ENCODE assay signal across 15 cellular contexts in genomic region chr18:6004119-6004518, GRCh38.
A peak's percentile ranks its signal among the peaks of the same experiment; 100 is the strongest.
DNase-seq lines count a peak whose midpoint lies in the region; ATAC-seq and TF ChIP-seq lines count a peak whose summit lies in the region.
"Had no signal": no experiment of that assay in that cellular context is flagged by ENCODE, and none has a peak within 500 bp of the region (broad histone marks: within the 10 kb centered on the region; RNA-seq: fewer than 3 reads in every experiment).

No MANE protein-coding gene starts in this region.

- H3K36me3 Mint-ChIP-seq in activated CD8-positive, alpha-beta T cell treated with anti-CD3 and anti-CD28 coated beads for 36 hours (ENCODE audit: low read depth) = no peaks in the 10 kb centered on the region
- H3K36me3 Mint-ChIP-seq in activated CD8-positive, alpha-beta T cell treated with anti-CD3 and anti-CD28 coated beads, Interleukin-2, amount 10 ng/mL, durations not matched to agents 7 days and 5 days (ENCODE audit: low read depth) = no peaks in the 10 kb centered on the region
- no peaks in the 10 kb centered on the region for H3K36me3 Mint-ChIP-seq in stimulated activated effector memory CD8-positive, alpha-beta T cell treated with anti-CD3 and anti-CD28 coated beads, Interleukin-12 subunit alpha, Interleukin-12 subunit beta, amount 100 ng/mL, for 72 hours

- POLR2A ChIA-PET in activated CD8-positive, alpha-beta T cell treated with anti-CD3 and anti-CD28 coated beads for 36 hours (lab: Charles Lee) = no interaction called here
- POLR2A ChIA-PET in activated CD8-positive, alpha-beta T cell treated with anti-CD3 and anti-CD28 coated beads, Interleukin-2, amount 10 ng/mL, durations not matched to agents 7 days and 5 days (lab: Charles Lee) = no interaction called here

- H3K9me3 Mint-ChIP-seq in activated CD8-positive, alpha-beta T cell treated with anti-CD3 and anti-CD28 coated beads for 36 hours = peaks cover 9% of the 10 kb centered on the region
- no peaks in the 10 kb centered on the region for H3K9me3 Mint-ChIP-seq in activated CD8-positive, alpha-beta T cell treated with anti-CD3 and anti-CD28 coated beads, Interleukin-2, amount 10 ng/mL, durations not matched to agents 7 days and 5 days (ENCODE audit: insufficient read depth)
- H3K9me3 Mint-ChIP-seq in stimulated activated effector memory CD8-positive, alpha-beta T cell treated with anti-CD3 and anti-CD28 coated beads, Interleukin-12 subunit alpha, Interleukin-12 subunit beta, amount 100 ng/mL, for 72 hours = peaks cover 12% of the 10 kb centered on the region

- no peak overlapping the region for H3K27ac Mint-ChIP-seq in activated CD8-positive, alpha-beta T cell treated with anti-CD3 and anti-CD28 coated beads for 36 hours
- H3K27ac Mint-ChIP-seq in activated CD8-positive, alpha-beta T cell treated with anti-CD3 and anti-CD28 coated beads, Interleukin-2, amount 10 ng/mL, durations not matched to agents 7 days and 5 days = no peak overlapping the region
- H3K27ac Mint-ChIP-seq in stimulated activated effector memory CD8-positive, alpha-beta T cell treated with anti-CD3 and anti-CD28 coated beads, Interleukin-12 subunit alpha, Interleukin-12 subunit beta, amount 100 ng/mL, for 72 hours = no peak overlapping the region

- no peak overlapping the region for H3K4me3 Mint-ChIP-seq in activated CD8-positive, alpha-beta T cell treated with anti-CD3 and anti-CD28 coated beads for 36 hours
- no peak overlapping the region for H3K4me3 Mint-ChIP-seq in activated CD8-positive, alpha-beta T cell treated with anti-CD3 and anti-CD28 coated beads, Interleukin-2, amount 10 ng/mL, durations not matched to agents 7 days and 5 days
- H3K4me3 Mint-ChIP-seq in stimulated activated effector memory CD8-positive, alpha-beta T cell treated with anti-CD3 and anti-CD28 coated beads, Interleukin-12 subunit alpha, Interleukin-12 subunit beta, amount 100 ng/mL, for 72 hours = no peak overlapping the region

- no peak for DNase-seq in activated CD8-positive, alpha-beta T cell treated with anti-CD3 and anti-CD28 coated beads for 36 hours
- no peak for DNase-seq in activated CD8-positive, alpha-beta T cell treated with anti-CD3 and anti-CD28 coated beads, Interleukin-2, amount 10 ng/mL, durations not matched to agents 7 days and 5 days
- no peak for DNase-seq in stimulated activated effector memory CD8-positive, alpha-beta T cell treated with anti-CD3 and anti-CD28 coated beads, Interleukin-12 subunit alpha, Interleukin-12 subunit beta, amount 100 ng/mL, for 72 hours (ENCODE audit: low spot score in 2 of 2)
- no peak for DNase-seq in kidney tubule cell (ENCODE audit: low spot score)
- no peak for DNase-seq in stimulated activated CD8-positive, alpha-beta memory T cell treated with anti-CD3 and anti-CD28 coated beads, Interleukin-4, amount 100 ng/mL, for 48 hours
- no peak for DNase-seq in amniotic stem cell (lab: John Stamatoyannopoulos, UW)
- DNase-seq: activated CD8-positive, alpha-beta memory T cell treated with anti-CD3 and anti-CD28 coated beads for 24 hours; brain microvascular endothelial cell; DMS53; NCI-H446 treated with DMSO at 0.1 percent for 48 hours; sigmoid colon had no signal

- CTCF ChIA-PET in activated CD8-positive, alpha-beta T cell treated with anti-CD3 and anti-CD28 coated beads for 36 hours (lab: Charles Lee) = interaction anchor here (1.2 kb wide), 1 partner anchor 15 kb away, joined by 3 read pairs; no protein-coding TSS in a partner anchor
- CTCF ChIA-PET in activated CD8-positive, alpha-beta T cell treated with anti-CD3 and anti-CD28 coated beads, Interleukin-2, amount 10 ng/mL, durations not matched to agents 7 days and 5 days (lab: Charles Lee) = no interaction called here

- H3K27me3 Mint-ChIP-seq in activated CD8-positive, alpha-beta T cell treated with anti-CD3 and anti-CD28 coated beads for 36 hours = peaks cover 2% of the 10 kb centered on the region
- no peaks in the 10 kb centered on the region for H3K27me3 Mint-ChIP-seq in activated CD8-positive, alpha-beta T cell treated with anti-CD3 and anti-CD28 coated beads, Interleukin-2, amount 10 ng/mL, durations not matched to agents 7 days and 5 days (ENCODE audit: low read depth)

- TF ChIP-seq CTCF in activated CD8-positive, alpha-beta T cell treated with anti-CD3 and anti-CD28 coated beads for 36 hours (IDR thresholded peaks at IDR 0.05) = no peak

- intact Hi-C loops in activated CD8-positive, alpha-beta T cell treated with anti-CD3 and anti-CD28 coated beads for 36 hours (cut with micrococcal nuclease) = no loop called here

- H3K4me1 Mint-ChIP-seq in activated CD8-positive, alpha-beta T cell treated with anti-CD3 and anti-CD28 coated beads for 36 hours (ENCODE audit: low read depth) = peaks cover 4% of the 10 kb centered on the region
- H3K4me1 Mint-ChIP-seq in activated CD8-positive, alpha-beta T cell treated with anti-CD3 and anti-CD28 coated beads, Interleukin-2, amount 10 ng/mL, durations not matched to agents 7 days and 5 days (ENCODE audit: low read depth) = peaks cover 7% of the 10 kb centered on the region
- H3K4me1 Mint-ChIP-seq in stimulated activated effector memory CD8-positive, alpha-beta T cell treated with anti-CD3 and anti-CD28 coated beads, Interleukin-12 subunit alpha, Interleukin-12 subunit beta, amount 100 ng/mL, for 72 hours = no peaks in the 10 kb centered on the region

- peak; percentile 68 for ATAC-seq in activated CD8-positive, alpha-beta T cell treated with anti-CD3 and anti-CD28 coated beads for 36 hours
- ATAC-seq in activated CD8-positive, alpha-beta T cell treated with anti-CD3 and anti-CD28 coated beads, Interleukin-2, amount 10 ng/mL, durations not matched to agents 7 days and 5 days = no peak
- ATAC-seq in GM21717 (IDR thresholded peaks at IDR 0.05; ENCODE audit: unreplicated experiment) (peak; percentile 54), HG03139 (IDR thresholded peaks at IDR 0.05; ENCODE audit: unreplicated experiment) (peak; percentile 68)
- ATAC-seq in stimulated activated effector memory CD8-positive, alpha-beta T cell treated with anti-CD3 and anti-CD28 coated beads, Interleukin-12 subunit alpha, Interleukin-12 subunit beta, amount 100 ng/mL, for 72 hours = peak; percentile 84
- ATAC-seq: A549, K562 had no signal
